Comparison of ENCODE assay signal across 15 cellular contexts in the genomic region with DNA sequence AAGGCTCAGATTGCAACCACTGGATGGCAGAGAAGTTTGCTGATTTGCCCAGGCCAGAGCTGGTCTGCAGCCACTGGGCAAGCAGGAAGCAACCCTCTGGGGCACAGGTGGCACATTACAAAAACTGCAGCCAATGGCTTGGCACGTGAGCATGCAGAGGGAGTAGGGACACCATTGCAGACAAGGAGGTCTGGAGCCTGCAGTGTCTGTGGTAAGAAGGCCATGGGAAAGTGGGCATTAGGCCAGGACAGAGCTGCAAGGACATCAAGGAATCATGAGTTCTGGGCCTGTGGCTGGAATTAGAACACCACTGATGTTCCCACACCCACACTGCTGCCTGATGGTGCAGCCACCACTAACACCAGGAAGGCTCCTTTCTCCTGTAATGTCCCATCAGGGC.
"Had no signal": no experiment of that assay in that cellular context is flagged by ENCODE, and none has a peak within 500 bp of the region (broad histone marks: within the 10 kb centered on the region; RNA-seq: fewer than 3 reads in every experiment).

No MANE protein-coding gene starts in this region.

- H3K27me3 ChIP-seq: ascending aorta, breast epithelium, ovary had no signal

- H3K4me1 ChIP-seq: ascending aorta had no signal

- H3K9me3 ChIP-seq: ascending aorta, breast epithelium, ovary, thoracic aorta had no signal

- H3K4me3 ChIP-seq: ascending aorta, breast epithelium, ovary, thoracic aorta had no signal

- DNase-seq: activated CD4-positive, alpha-beta T cell treated with anti-CD3 and anti-CD28 coated beads, Interleukin-2, amount 50 U/mL, for 4 hours; activated CD4-positive, CD25-positive, alpha-beta regulatory T cell treated with anti-CD3 and anti-CD28 coated beads, Interleukin-2, amount 50 U/mL, for 72 hours; activated naive CD4-positive, alpha-beta T cell treated with anti-CD3 and anti-CD28 coated beads for 36 hours; activated naive CD8-positive, alpha-beta T cell treated with anti-CD3 and anti-CD28 coated beads, Interleukin-2, amount 50 U/mL, for 24 hours; activated T-cell treated with anti-CD3 and anti-CD28 coated beads for 4 hours; endodermal cell; erythroblast; hypothalamus; ovary; stimulated activated CD4-positive, alpha-beta T cell treated with anti-CD3 and anti-CD28 coated beads, Interleukin-12 subunit alpha, Interleukin-12 subunit beta, amount 100 ng/mL, for 4 hours; stimulated activated CD4-positive, alpha-beta T cell treated with anti-CD3 and anti-CD28 coated beads, Interleukin-2, amount 100 ng/mL, for 24 hours had no signal

- H3K36me3 ChIP-seq: ascending aorta, breast epithelium, ovary, thoracic aorta had no signal

- ATAC-seq: activated naive CD8-positive, alpha-beta T cell treated with anti-CD3 and anti-CD28 coated beads, Interleukin-2, amount 50 U/mL, for 24 hours; activated T-helper 17 cell treated with anti-CD3 and anti-CD28 coated beads, Interleukin-2, amount 50 U/mL, for 72 hours had no signal

- H3K27ac ChIP-seq: ascending aorta, breast epithelium, ovary, thoracic aorta had no signal
